8 cellular contexts compared by ENCODE assay signal in the genomic region with DNA sequence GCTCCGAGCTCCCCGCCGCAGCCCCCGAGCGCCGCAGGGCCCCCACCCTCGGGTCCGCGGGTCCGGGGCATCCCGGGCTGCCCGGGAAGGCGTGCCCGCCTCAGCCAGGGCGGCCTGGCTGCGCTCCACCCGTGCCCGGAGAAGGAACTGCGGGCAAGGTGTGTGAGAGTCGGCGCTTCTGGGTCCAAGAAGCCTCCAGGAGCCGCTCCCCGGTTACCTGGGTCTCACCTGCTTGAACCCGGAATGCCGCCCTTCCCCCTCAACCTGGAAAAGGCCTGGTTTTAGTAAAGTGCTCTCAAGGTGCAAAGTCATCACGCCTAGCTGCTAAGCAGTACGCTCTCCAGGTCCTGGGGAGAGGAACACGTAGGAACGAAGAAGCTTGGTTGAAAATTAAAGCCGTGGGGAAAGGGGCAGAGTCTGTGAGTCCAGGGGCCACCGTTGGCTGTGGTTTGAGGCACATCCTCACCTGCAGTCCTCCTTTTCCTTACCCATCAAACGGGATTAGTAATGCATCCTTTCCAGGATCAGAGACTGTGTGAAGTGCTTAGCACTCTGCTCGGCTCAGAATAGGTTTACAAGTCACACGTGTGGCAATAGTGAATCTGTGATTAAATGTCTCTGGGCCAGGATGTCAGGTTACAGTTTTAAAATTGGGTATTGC. TPM values are rescaled to one million over a fixed set of nuclear protein-coding genes. Genes with fewer than 3 reads are reported as not detected.
DNase-seq lines count a peak whose midpoint lies in the region; ATAC-seq, FAIRE-seq and TF ChIP-seq lines count a peak whose summit lies in the region.

No MANE protein-coding gene starts in this region.

- H2BK20ac ChIP-seq in H1 (ENCODE audit: low read length), result no peak overlapping the region

- H3K14ac ChIP-seq in H1 (ENCODE audit: insufficient read length), result no peak overlapping the region

- peaks cover 23 to 42% (median 35%) of the 10 kb centered on the region in 3 donors for H3K27me3 Mint-ChIP-seq in naive B cell

- peak overlapping the region; percentile 43 to 85 (median 69) for H3K4me3 Mint-ChIP-seq in naive B cell

- H3K23me2 ChIP-seq in H1 (ENCODE audit: low read depth, low read length), result peaks cover 4% of the 10 kb centered on the region; the same call in 1 of the 2 replicates

- peaks cover 6 to 12% (median 10%) of the 10 kb centered on the region in 3 donors for H3K4me1 Mint-ChIP-seq in naive B cell

- H3K9me3 ChIP-seq in PC-9 (ENCODE audit: insufficient read depth, low read depth) (no peaks in the 10 kb centered on the region), H1 (ENCODE audit: insufficient read depth in 2 of 2, low read depth in 1 of 2, low read length in 1 of 2) (no peaks in the 10 kb centered on the region)

- H3K9me3 Mint-ChIP-seq in naive B cell, result peaks cover 0 to 2% (median 0%) of the 10 kb centered on the region in 7 donors

- H2BK12ac ChIP-seq in H1 (ENCODE audit: low read depth, low read length), result no peak overlapping the region

- H3K27ac Mint-ChIP-seq in naive B cell, result no peak overlapping the region

- POLR2A ChIA-PET in GM10248 (lab: Yijun Ruan, JAX), result no interaction called here
- POLR2A ChIA-PET in PC-9 (lab: Charles Lee; ENCODE audit: unreplicated experiment), result interaction anchor here (0.7 kb wide), 1 partner anchor 26 kb away, joined by 3 read pairs; no protein-coding TSS in a partner anchor
- POLR2A ChIA-PET in H1 (lab: Charles Lee; ENCODE audit: partially characterized antibody), result interaction anchor here (0.6 to 2.2 kb wide), 8 partner anchors 9 to 68 kb away, joined by 3 to 8 read pairs (median 4); no protein-coding TSS in a partner anchor

- TF ChIP-seq CTCF in GM10248 (IDR thresholded peaks at IDR 0.05; ENCODE audit: control extremely low read depth, extremely low read depth, low read depth, missing control alignments) (no peak), PC-9 (conservative IDR thresholded peaks at IDR 0.05) (no peak), H1 (IDR thresholded peaks at IDR 0.05; ENCODE audit: control extremely low read depth in 1 of 3, insufficient read depth in 1 of 3, low read depth in 1 of 3, low read length in 3 of 3) (no peak)

- H3K36me3 Mint-ChIP-seq in naive B cell, result no peaks in the 10 kb centered on the region

- no peak overlapping the region for H3K18ac ChIP-seq in H1 (ENCODE audit: extremely low read depth, low read length)

- ATAC-seq in naive B cell (ENCODE audit: low read depth in 2 of 2) (peak; percentile 24 to 35), GM18498 (IDR thresholded peaks at IDR 0.05; ENCODE audit: unreplicated experiment) (no peak), GM21381 (IDR thresholded peaks at IDR 0.05; ENCODE audit: unreplicated experiment) (no peak)

- no peak overlapping the region for H4K5ac ChIP-seq in H1 (ENCODE audit: insufficient read length, low read depth, low read length)

- H3K79me1 ChIP-seq in H1 (ENCODE audit: low read depth, low read length), result peaks cover 3% of the 10 kb centered on the region; the same call in 1 of the 2 replicates

- CTCF ChIA-PET in GM10248 (lab: Yijun Ruan, JAX), result interaction anchor here (1.1 kb wide), 1 partner anchor 23 kb away, joined by 4 read pairs; no protein-coding TSS in a partner anchor
- CTCF ChIA-PET in PC-9 (lab: Charles Lee), result interaction anchor here (0.7 kb wide), 1 partner anchor 123 kb away, joined by 3 read pairs; no protein-coding TSS in a partner anchor
- CTCF ChIA-PET in H1 (lab: Charles Lee; ENCODE audit: partially characterized antibody), result interaction anchor here (0.6 to 1.6 kb wide), 7 partner anchors 41 to 126 kb away, joined by 3 to 4 read pairs (median 3); no protein-coding TSS in a partner anchor

- H3K4me3 ChIP-seq in ACC112 (ENCODE audit: low read depth, low read length), result peak overlapping the region; percentile 99
- H3K4me3 ChIP-seq in PC-9, result peak overlapping the region; percentile 99
- peak overlapping the region; percentile 67 to 95 (median 80) for H3K4me3 ChIP-seq in H1 (ENCODE audit: extremely low read depth in 1 of 4, insufficient read depth in 2 of 4, low read depth in 3 of 4, low read length in 4 of 4)

- TF ChIP-seq EP300 in H1 (IDR thresholded peaks at IDR 0.05; ENCODE audit: borderline replicate concordance in 1 of 2, low read depth in 2 of 2, low read length in 2 of 2), result no peak

- H3K9me2 ChIP-seq in PC-9 (ENCODE audit: insufficient read depth), result no peaks in the 10 kb centered on the region

- H3K79me2 ChIP-seq in ACC112 (ENCODE audit: control insufficient read depth, insufficient read depth, low read length, unreplicated experiment), result peaks cover 63% of the 10 kb centered on the region
- H3K79me2 ChIP-seq in PC-9 (ENCODE audit: low read depth), result peaks cover 72% of the 10 kb centered on the region
- H3K79me2 ChIP-seq in H1 (ENCODE audit: control insufficient read depth in 1 of 2, insufficient read depth in 2 of 2, low read length in 2 of 2), result peaks cover 0 to 30% of the 10 kb centered on the region in 2 experiments; a peak in 2 of 4 replicates

- H4K91ac ChIP-seq in H1 (replicated peaks; ENCODE audit: insufficient read length, low read length), result no peak overlapping the region

- H3K4ac ChIP-seq in H1 (replicated peaks; ENCODE audit: insufficient read length, low read depth, low read length), result no peak overlapping the region

- peak overlapping the region; percentile 35 to 88 (median 76); a peak in 5 of 7 replicates for H3K9ac ChIP-seq in H1 (replicated peaks in 1 of 4; ENCODE audit: extremely low read depth in 1 of 4, low read depth in 3 of 4, low read length in 3 of 4)

- peaks cover 36% of the 10 kb centered on the region for H3K4me1 ChIP-seq in ACC112 (ENCODE audit: control insufficient read depth, insufficient read depth, low read length, unreplicated experiment)
- H3K4me1 ChIP-seq in PC-9 (replicated peaks; ENCODE audit: insufficient read depth), result peaks cover 52% of the 10 kb centered on the region
- H3K4me1 ChIP-seq in H1 (replicated peaks in 1 of 4; ENCODE audit: control insufficient read depth in 3 of 4, insufficient read depth in 4 of 4, low read length in 3 of 4), result peaks cover 0 to 6% (median 3%) of the 10 kb centered on the region in 4 experiments; a peak in 4 of 7 replicates

- no peak overlapping the region for H2BK5ac ChIP-seq in H1 (ENCODE audit: low read depth, low read length)

- 3% methylated on average over 20 of the region's 34 CpGs; no CpG with 5 or more reads in 1 of the 2 experiments for WGBS in H1 (ENCODE audit: extremely low coverage in 1 of 2, insufficient coverage in 1 of 2, insufficient read length in 1 of 2, insufficient replicate concordance in 2 of 2, low coverage in 1 of 2, low lambda C conversion rate in 2 of 2, missing lambda C conversion rate in 1 of 2), 2 experiments

- H2AFZ ChIP-seq in ACC112 (ENCODE audit: low read length, unreplicated experiment) (peak overlapping the region; percentile 36), PC-9 (peak overlapping the region; percentile 77; the same call in 1 of the 2 replicates), H1 (ENCODE audit: low read length) (no peak overlapping the region)

- peak; percentile 31 for DNase-seq in GM10248 (ENCODE audit: extremely low spot score)
- DNase-seq in PC-9, result peak; percentile 29 to 53
- peak in 1 of 2 experiments; percentile 73 for DNase-seq in H1 (ENCODE audit: low read depth in 1 of 2, low spot score in 2 of 2)
- no peak for DNase-seq in naive B cell
- no peak for DNase-seq in HUDEP-2 (lab: John Stamatoyannopoulos, UW; ENCODE audit: unreplicated experiment in 76 of 76)

- H3K27ac ChIP-seq in ACC112 (ENCODE audit: low read depth, low read length) (peak overlapping the region; percentile 66), PC-9 (peak overlapping the region; percentile 74), H1 (ENCODE audit: low read depth, low read length) (no peak overlapping the region)

- peak overlapping the region; percentile 97 for H3K4me2 ChIP-seq in PC-9
- peak overlapping the region; percentile 70 to 89 for H3K4me2 ChIP-seq in H1 (ENCODE audit: insufficient read depth in 1 of 2, low read depth in 2 of 2, low read length in 2 of 2)

- H2AK5ac ChIP-seq in H1 (ENCODE audit: low read depth, low read length), result no peak overlapping the region

- H3K27me3 ChIP-seq in ACC112 (ENCODE audit: insufficient read depth, low read length), result no peaks in the 10 kb centered on the region
- H3K27me3 ChIP-seq in PC-9 (ENCODE audit: insufficient read depth, low read depth), result no peaks in the 10 kb centered on the region
- peaks cover 0 to 6% (median 3%) of the 10 kb centered on the region in 4 experiments; a peak in 3 of 7 replicates for H3K27me3 ChIP-seq in H1 (replicated peaks in 1 of 4; ENCODE audit: control insufficient read depth in 3 of 4, extremely low read depth in 1 of 4, insufficient read depth in 3 of 4, low read length in 3 of 4)

- no peak; a peak in 1 of 3 replicates for TF ChIP-seq POLR2A in H1 (IDR thresholded peaks at IDR 0.05; ENCODE audit: control extremely low read depth in 1 of 2, low read depth in 2 of 2, low read length in 2 of 2)

- peaks cover 27% of the 10 kb centered on the region for H4K20me1 ChIP-seq in PC-9 (ENCODE audit: insufficient read depth)
- peaks cover 15 to 17% of the 10 kb centered on the region in 2 experiments for H4K20me1 ChIP-seq in H1 (replicated peaks in 1 of 2; ENCODE audit: control insufficient read depth in 1 of 2, insufficient read depth in 2 of 2, low read length in 2 of 2)

- FAIRE-seq in H1 (lab: Jason Lieb, UNC), result no peak

- H2BK120ac ChIP-seq in H1 (replicated peaks; ENCODE audit: low read depth, low read length), result no peak overlapping the region

- H3F3A ChIP-seq in PC-9 (ENCODE audit: insufficient read depth, low read depth), result peaks cover 19% of the 10 kb centered on the region; the same call in 1 of the 2 replicates

- no peak overlapping the region for H3K56ac ChIP-seq in H1 (replicated peaks; ENCODE audit: insufficient read length, low read depth, low read length)

- peaks cover 5% of the 10 kb centered on the region; the same call in 1 of the 2 replicates for H3K36me3 ChIP-seq in ACC112 (ENCODE audit: insufficient read depth, low read length)
- peaks cover 14% of the 10 kb centered on the region for H3K36me3 ChIP-seq in PC-9 (ENCODE audit: low read depth)
- H3K36me3 ChIP-seq in H1 (ENCODE audit: control insufficient read depth in 2 of 4, insufficient read depth in 4 of 4, low read length in 3 of 4), result no peaks in the 10 kb centered on the region

- H3K23ac ChIP-seq in H1 (ENCODE audit: insufficient read length), result no peak overlapping the region

- no peak overlapping the region for H2BK15ac ChIP-seq in H1 (ENCODE audit: low read length)

- TSS peak; percentile 32 for BruUV-seq in PC-9 (replicated peaks; lab: Mats Ljungman, UMichigan)

- intact Hi-C loops in PC-9 (cut with micrococcal nuclease; ENCODE audit: unreplicated experiment), result loop anchor here (1.0 to 10.0 kb wide), 6 partner anchors 37 to 323 kb away; partner anchors contain the start of genes CPSF3 and ITGB1BP1

- H4K8ac ChIP-seq in H1 (ENCODE audit: extremely low read depth, insufficient read depth, low read length), result peak overlapping the region; percentile 97

- 0 out of 4 replicates have a peak, but pooled peaks of 1 of the 2 experiments have one; percentile 4 for TF ChIP-seq RAD21 in H1 (IDR thresholded peaks at IDR 0.05 in 1 of 2, conservative IDR thresholded peaks at IDR 0.05 in 1 of 2; ENCODE audit: low read depth in 2 of 2, low read length in 2 of 2)

RNA-seq across cellular contexts. Expression of gene ASAP2, which starts 1.2 kb away (rescaled TPM):
- 60.3 and 66.8 TPM in 2 replicates for total RNA-seq in PC-9 (2021)
- total RNA-seq in H1 (2021; fragmentation: NEBNext Ultra II Directional; extraction: Animal tissue kit (Norgen Biotek cat#: 25700)), result 16.6 and 18.7 TPM in 2 replicates
- polyA plus RNA-seq in H1 (2011; rRNA removed), result 8.6 and 10.2 TPM in 2 replicates
- polyA plus RNA-seq in H1 (2011; cell fraction: cytosol; rRNA removed), result 9.5 TPM
- polyA plus RNA-seq in H1 (2011; cell fraction: nucleus; rRNA removed), result 10.5 TPM
- polyA plus RNA-seq in H1 (2012, experiment 1 of 2), result 9.0 to 13.2 TPM (median 10.2 TPM) in 4 replicates
- 0.70 TPM for polyA plus RNA-seq in H1 (2012, experiment 2 of 2)
- 10.7 TPM for polyA plus RNA-seq in H1 (2013, experiment 1 of 2)
- 11.2 TPM for polyA plus RNA-seq in H1 (2013, experiment 2 of 2)
- 15.3 and 16.8 TPM in 2 replicates for polyA minus RNA-seq in H1 (2011; rRNA and poly(A)+ RNA removed)
- polyA minus RNA-seq in H1 (2011; cell fraction: cytosol; rRNA and poly(A)+ RNA removed), result 8.6 TPM
- 19.0 TPM for polyA minus RNA-seq in H1 (2011; cell fraction: nucleus; rRNA and poly(A)+ RNA removed)
- polyA plus RNA-seq in naive B cell (ENCODE audit: low read depth in 6 of 6), result under 1 TPM in 1 of 6 donors, not detected in 5; 0.09 TPM

Comparison
In these comparisons a context has a peak if more than half of its experiments do, and no peak if none do; other contexts are left out.
1. DNase-seq: peak in GM10248 (single experiment) and PC-9 (2 of 2); none in naive B cell (single experiment) and HUDEP-2 (0 of 76).
2. ATAC-seq: peak in naive B cell (2 of 2); none in GM18498 (single experiment) and GM21381 (single experiment).
3. Peak in every context shown above with its lines, with median percentiles within 50 percentile points of each other: H3K4me3 ChIP-seq.